ENCODE assay signal across 9 cellular contexts in the genomic region with DNA sequence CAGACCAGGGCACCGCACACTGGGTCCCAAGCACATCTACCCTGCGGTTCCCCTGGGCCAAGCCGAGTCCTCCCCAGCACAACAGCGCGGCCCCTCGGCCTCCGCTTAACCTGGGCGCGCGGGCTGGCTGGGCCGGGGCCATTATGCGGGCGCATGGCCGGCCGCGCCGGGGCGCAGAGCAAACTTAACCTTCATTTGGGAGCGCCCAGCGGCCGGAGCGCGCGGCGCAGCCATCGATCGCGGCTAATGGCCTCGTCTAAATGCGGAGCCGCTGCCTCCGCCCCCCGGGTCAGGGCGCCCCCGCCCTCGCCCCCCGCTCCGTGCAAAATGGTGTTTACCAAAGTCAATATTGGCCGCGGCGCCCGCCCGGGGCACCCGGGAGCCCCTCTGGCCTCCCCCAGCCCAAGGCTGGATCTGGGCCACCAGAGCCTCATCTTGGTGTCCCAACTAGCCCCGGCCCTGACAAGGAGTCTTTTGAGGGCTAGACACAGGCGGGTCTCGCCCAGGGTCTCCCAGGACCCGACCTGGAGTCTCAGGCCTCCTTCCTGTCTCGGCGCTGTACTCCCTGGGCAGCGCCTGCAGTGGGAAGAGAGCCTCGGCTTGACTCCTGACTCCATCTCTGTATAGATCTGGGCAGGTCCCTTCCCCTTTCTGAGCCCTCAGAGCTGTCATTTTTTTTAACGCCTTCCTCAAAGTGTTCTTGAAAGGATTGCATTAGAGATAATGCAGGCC.
DNase-seq lines count a peak whose midpoint lies in the region; ATAC-seq, FAIRE-seq and TF ChIP-seq lines count a peak whose summit lies in the region.
"Had no signal": no experiment of that assay in that cellular context is flagged by ENCODE, and none has a peak within 500 bp of the region (broad histone marks: within the 10 kb centered on the region; RNA-seq: fewer than 3 reads in every experiment).

No MANE protein-coding gene starts in this region.

- POLR2A ChIA-PET in GM12878 (lab: Charles Lee) = no interaction called here

- no peak for FAIRE-seq in GM12878 (lab: Jason Lieb, UNC)

- BruUV-seq in GM12878 (replicated peaks; lab: Mats Ljungman, UMichigan) = no TSS peak

- ATAC-seq in Right ventricle myocardium superior (ENCODE audit: poor library complexity) (peak; percentile 43), GM12878 (peak; percentile 51), left lobe of liver (peak; percentile 47), aorta (ENCODE audit: low FRiP score) (peak; percentile 42), HG02678 (IDR thresholded peaks at IDR 0.05; ENCODE audit: unreplicated experiment) (no peak), GM19455 (IDR thresholded peaks at IDR 0.05; ENCODE audit: unreplicated experiment) (no peak)
- no peak for ATAC-seq in stimulated activated naive CD8-positive, alpha-beta T cell treated with anti-CD3 and anti-CD28 coated beads, Interleukin-15, Interleukin-2, amounts not matched to agents 100 U/mL and 50 U/mL, for 24 hours

- H3K27me3 ChIP-seq in right atrium auricular region (peaks cover 0 to 5% of the 10 kb centered on the region in 2 donors), GM12878 (replicated peaks in 1 of 2; ENCODE audit: control insufficient read depth in 2 of 2, insufficient read depth in 2 of 2, low read length in 1 of 2) (peaks cover 5 to 6% of the 10 kb centered on the region in 2 experiments), aorta (ENCODE audit: control insufficient read depth in 1 of 2, insufficient read depth in 2 of 2, low read length in 1 of 2) (no peaks in the 10 kb centered on the region)

- no peaks in the 10 kb centered on the region for H4K20me1 ChIP-seq in GM12878 (ENCODE audit: control insufficient read depth, insufficient read depth)
- H4K20me1 ChIP-seq: BLaER1 had no signal

- RAD21 ChIA-PET in GM12878 (lab: Charles Lee; ENCODE audit: unreplicated experiment) = interaction anchor here (0.7 to 2.3 kb wide), 7 partner anchors 9 to 392 kb away, joined by 3 to 23 read pairs (median 5); partner anchors contain the start of gene CMPK1

- in situ Hi-C loops in GM12878 (cut with MboI) = loop anchor here (5.0 kb wide), 1 partner anchor 533 kb away; the partner anchor contains the start of gene PDZK1IP1

- H3K4me3 ChIP-seq in right atrium auricular region (peak overlapping the region in 1 of 2 donors; percentile 31), GM12878 (no peak overlapping the region), aorta (ENCODE audit: low read length in 2 of 2) (no peak overlapping the region)

- no peak for TF ChIP-seq POLR2A in GM12878 (IDR thresholded peaks at IDR 0.05; ENCODE audit: low read depth, low read length)

- no peak overlapping the region for H3K4me2 ChIP-seq in GM12878 (ENCODE audit: control insufficient read depth, insufficient read depth)

- H3K79me2 ChIP-seq in GM12878 (ENCODE audit: control insufficient read depth, insufficient read depth, low read length) = no peaks in the 10 kb centered on the region

- no peak for TF ChIP-seq EP300 in GM12878 (IDR thresholded peaks at IDR 0.05; ENCODE audit: borderline replicate concordance in 1 of 2, control insufficient read depth in 1 of 2, low read depth in 2 of 2, low read length in 2 of 2)

- H3K9ac ChIP-seq in GM12878 (ENCODE audit: control insufficient read depth, insufficient read depth, low read length) = no peak overlapping the region

- H3K4me1 ChIP-seq in right atrium auricular region = peaks cover 0 to 19% of the 10 kb centered on the region in 2 donors
- no peaks in the 10 kb centered on the region for H3K4me1 ChIP-seq in GM12878 (ENCODE audit: control insufficient read depth, insufficient read depth, low read length)
- no peaks in the 10 kb centered on the region for H3K4me1 ChIP-seq in aorta (ENCODE audit: control insufficient read depth in 1 of 2, insufficient read depth in 2 of 2, low read length in 2 of 2)

- H3K27ac ChIP-seq in right atrium auricular region (no peak overlapping the region), GM12878 (ENCODE audit: control insufficient read depth, insufficient read depth) (no peak overlapping the region), aorta (ENCODE audit: low read depth in 1 of 2, low read length in 2 of 2) (no peak overlapping the region)
- H3K27ac ChIP-seq: BLaER1 had no signal

- TF ChIP-seq RAD21 in GM12878 (IDR thresholded peaks at IDR 0.05; ENCODE audit: insufficient read depth, low read depth, low read length) = no peak

- DNase-seq in Right ventricle myocardium superior = no peak
- DNase-seq in right atrium auricular region (ENCODE audit: low spot score) = no peak
- no peak for DNase-seq in GM12878 (ENCODE audit: low read depth, low spot score)
- no peak for DNase-seq in left lobe of liver (ENCODE audit: low spot score)
- peak in 1 of 2 donors; percentile 82 for DNase-seq in aorta
- DNase-seq in stimulated activated naive CD8-positive, alpha-beta T cell treated with anti-CD3 and anti-CD28 coated beads, Interleukin-15, Interleukin-2, amounts not matched to agents 100 U/mL and 50 U/mL, for 24 hours = no peak

- SMC1A ChIA-PET in GM12878 (lab: Charles Lee; ENCODE audit: uncharacterized antibody, unreplicated experiment) = interaction anchor here (0.8 to 3.8 kb wide), 8 partner anchors 9 to 336 kb away, joined by 3 to 15 read pairs (median 6); no protein-coding TSS in a partner anchor

- intact Hi-C loops in Right ventricle myocardium superior (cut with DNase I) (no loop called here), GM12878 (cut with micrococcal nuclease; ENCODE audit: unreplicated experiment) (loop anchor here (5.0 kb wide), 1 partner anchor 288 kb away; the partner anchor contains the start of gene FOXD2), aorta (cut with DNase I) (loop anchor here (5.0 kb wide), 2 partner anchors 293 to 533 kb away; partner anchors contain the start of gene PDZK1IP1 (in 1 of the 2))

- H3K36me3 ChIP-seq in right atrium auricular region = no peaks in the 10 kb centered on the region
- H3K36me3 ChIP-seq in GM12878 (ENCODE audit: control insufficient read depth in 2 of 2, insufficient read depth in 2 of 2, low read length in 1 of 2) = no peaks in the 10 kb centered on the region
- no peaks in the 10 kb centered on the region for H3K36me3 ChIP-seq in aorta (ENCODE audit: control insufficient read depth in 1 of 2, insufficient read depth in 2 of 2, low read length in 1 of 2)
- H3K36me3 ChIP-seq: BLaER1 had no signal

- H3K9me3 ChIP-seq in right atrium auricular region (no peaks in the 10 kb centered on the region), GM12878 (replicated peaks; ENCODE audit: control insufficient read depth, insufficient read depth, low read length) (no peaks in the 10 kb centered on the region), aorta (ENCODE audit: control insufficient read depth, low read length) (no peaks in the 10 kb centered on the region)
- H3K9me3 ChIP-seq: BLaER1 had no signal

- CTCF ChIA-PET in GM12878 (lab: Yijun Ruan, JAX) = interaction anchor here (0.8 to 4.7 kb wide), 20 partner anchors 8 to 550 kb away, joined by 3 to 33 read pairs (median 6); no protein-coding TSS in a partner anchor

- TF ChIP-seq CTCF in right atrium auricular region (IDR thresholded peaks at IDR 0.05) (peak in 1 of 2 donors; percentile 43), GM12878 (IDR thresholded peaks at IDR 0.05 in 2 of 3, conservative IDR thresholded peaks at IDR 0.05 in 1 of 3; ENCODE audit: control insufficient read depth in 2 of 3, extremely low read depth in 1 of 3, insufficient read depth in 1 of 3, low read depth in 3 of 3, low read length in 3 of 3) (no peak)

- WGBS in GM12878 (ENCODE audit: insufficient coverage, insufficient replicate concordance, low lambda C conversion rate, missing lambda C conversion rate) = 9% methylated on average over 35 of the region's 53 CpGs
- WGBS in aorta, 2 donors = 10 to 13% methylated on average over 37 to 53 of the region's 53 CpGs

- H2AFZ ChIP-seq in GM12878 (ENCODE audit: control insufficient read depth, low read depth, low read length) = no peak overlapping the region

TF ChIP-seq in GM12878, 131 proteins besides CTCF, POLR2A, EP300 and RAD21:
- no peak for TF ChIP-seq SIN3A (IDR thresholded peaks at IDR 0.05; ENCODE audit: low read depth, low read length)
- TF ChIP-seq SREBF2 (IDR thresholded peaks at IDR 0.05; ENCODE audit: low read length) = no peak
- TF ChIP-seq CEBPZ (IDR thresholded peaks at IDR 0.05; ENCODE audit: low read depth, low read length) = no peak
- no peak for TF ChIP-seq MTA3 (IDR thresholded peaks at IDR 0.05; ENCODE audit: borderline replicate concordance, low read length)
- TF ChIP-seq CREM (IDR thresholded peaks at IDR 0.05; ENCODE audit: low read depth) = no peak
- TF ChIP-seq TCF7 (IDR thresholded peaks at IDR 0.05; ENCODE audit: borderline replicate concordance) = no peak
- TF ChIP-seq PAX8 (IDR thresholded peaks at IDR 0.05) = no peak
- TF ChIP-seq RELA (IDR thresholded peaks at IDR 0.05; ENCODE audit: borderline replicate concordance, partially characterized antibody) = no peak
- TF ChIP-seq ZNF24 (IDR thresholded peaks at IDR 0.05) = no peak

Comparison
In these comparisons a context has a peak if more than half of its experiments do, and no peak if none do; other contexts are left out.
1. ATAC-seq: peak in Right ventricle myocardium superior (single experiment), GM12878 (single experiment), left lobe of liver (single experiment) and aorta (single experiment); none in HG02678 (single experiment), GM19455 (single experiment) and stimulated activated naive CD8-positive, alpha-beta T cell treated with anti-CD3 and anti-CD28 coated beads, Interleukin-15, Interleukin-2, amounts not matched to agents 100 U/mL and 50 U/mL, for 24 hours (single experiment).